Comparison of ENCODE assay signal across 9 cellular contexts in genomic region chrX:101619336-101619735, GRCh38. TPM values are rescaled to one million over a fixed set of nuclear protein-coding genes. Genes with fewer than 3 reads are reported as not detected.
DNase-seq lines count a peak whose midpoint lies in the region; ATAC-seq and TF ChIP-seq lines count a peak whose summit lies in the region.
"Had no signal": no experiment of that assay in that cellular context is flagged by ENCODE, and none has a peak within 500 bp of the region (broad histone marks: within the 10 kb centered on the region; RNA-seq: fewer than 3 reads in every experiment).

No MANE protein-coding gene starts in this region.

- intact Hi-C loops in activated CD4-positive, alpha-beta memory T cell treated with anti-CD3 and anti-CD28 coated beads for 36 hours (cut with micrococcal nuclease) = loop anchor here (5.0 kb wide), 1 partner anchor 178 kb away; no protein-coding TSS in a partner anchor

- peaks cover 48% of the 10 kb centered on the region for H3K4me1 Mint-ChIP-seq in activated CD4-positive, alpha-beta memory T cell treated with anti-CD3 and anti-CD28 coated beads for 36 hours (ENCODE audit: low read depth)
- peaks cover 36% of the 10 kb centered on the region for H3K4me1 Mint-ChIP-seq in activated CD4-positive, alpha-beta memory T cell treated with anti-CD3 and anti-CD28 coated beads, Interleukin-2, amount 10 ng/mL, durations not matched to agents 7 days and 5 days

- H3K9ac ChIP-seq in neuronal stem cell (ENCODE audit: low read depth, low read length, poor library complexity) = no peak overlapping the region

- H2AFZ ChIP-seq in neuronal stem cell (ENCODE audit: low read length) = no peak overlapping the region

- no peak overlapping the region for H4K8ac ChIP-seq in neuronal stem cell (ENCODE audit: low read depth, low read length)

- peaks cover 2% of the 10 kb centered on the region; the same call in 1 of the 2 replicates for H3K36me3 ChIP-seq in WERI-Rb-1
- no peaks in the 10 kb centered on the region for H3K36me3 ChIP-seq in brain microvascular endothelial cell (replicated peaks)
- peaks cover 4 to 9% of the 10 kb centered on the region in 2 donors for H3K36me3 ChIP-seq in neuronal stem cell (replicated peaks in 1 of 2; ENCODE audit: control insufficient read depth in 2 of 2, insufficient read depth in 2 of 2, low read length in 2 of 2)

- POLR2A ChIA-PET in activated CD4-positive, alpha-beta memory T cell treated with anti-CD3 and anti-CD28 coated beads for 36 hours (lab: Charles Lee) = no interaction called here
- POLR2A ChIA-PET in activated CD4-positive, alpha-beta memory T cell treated with anti-CD3 and anti-CD28 coated beads, Interleukin-2, amount 10 ng/mL, durations not matched to agents 7 days and 5 days (lab: Charles Lee) = no interaction called here

- H2BK120ac ChIP-seq in neuronal stem cell (ENCODE audit: low read depth, low read length) = no peak overlapping the region

- H3K14ac ChIP-seq in neuronal stem cell (ENCODE audit: low read length) = no peak overlapping the region

- no peaks in the 10 kb centered on the region for H3K9me3 ChIP-seq in WERI-Rb-1 (ENCODE audit: severe bottlenecking)
- no peaks in the 10 kb centered on the region for H3K9me3 ChIP-seq in neuronal stem cell (replicated peaks in 1 of 2; ENCODE audit: control insufficient read depth in 2 of 2, insufficient read depth in 1 of 2, low read depth in 1 of 2, low read length in 2 of 2)

- no peak overlapping the region for H3K18ac ChIP-seq in neuronal stem cell (ENCODE audit: low read length)

- peaks cover 2 to 13% of the 10 kb centered on the region in 2 donors for H3K4me1 ChIP-seq in neuronal stem cell (ENCODE audit: control insufficient read depth in 2 of 2, insufficient read depth in 1 of 2, low read depth in 1 of 2, low read length in 2 of 2)

- H3K27ac ChIP-seq in WERI-Rb-1 (no peak overlapping the region), brain microvascular endothelial cell (no peak overlapping the region), neuronal stem cell (replicated peaks; ENCODE audit: low read length) (no peak overlapping the region)
- H3K27ac ChIP-seq: epithelial cell of prostate had no signal

- H3K4me3 Mint-ChIP-seq in activated CD4-positive, alpha-beta memory T cell treated with anti-CD3 and anti-CD28 coated beads for 36 hours = no peak overlapping the region
- H3K4me3 Mint-ChIP-seq in activated CD4-positive, alpha-beta memory T cell treated with anti-CD3 and anti-CD28 coated beads, Interleukin-2, amount 10 ng/mL, durations not matched to agents 7 days and 5 days = no peak overlapping the region

- peak; percentile 10 for DNase-seq in activated CD4-positive, alpha-beta memory T cell treated with anti-CD3 and anti-CD28 coated beads for 36 hours
- DNase-seq in activated CD4-positive, alpha-beta memory T cell treated with anti-CD3 and anti-CD28 coated beads, Interleukin-2, amount 10 ng/mL, durations not matched to agents 7 days and 5 days = no peak
- DNase-seq in NCI-H146 (lab: John Stamatoyannopoulos, UW) = peak; percentile 78
- DNase-seq in WERI-Rb-1 = peak; percentile 13
- DNase-seq in renal cortical epithelial cell (ENCODE audit: low read depth) = peak; percentile 43
- DNase-seq in brain microvascular endothelial cell = no peak
- DNase-seq in neuronal stem cell (ENCODE audit: low spot score) = no peak

- H3K4ac ChIP-seq in neuronal stem cell (ENCODE audit: low read length) = no peak overlapping the region

- no peak overlapping the region for H3K4me2 ChIP-seq in neuronal stem cell (ENCODE audit: insufficient read depth, low read length, poor library complexity, severe bottlenecking)

- no peak overlapping the region for H3K4me3 ChIP-seq in WERI-Rb-1 (ENCODE audit: low read depth, low read length)
- no peak overlapping the region for H3K4me3 ChIP-seq in brain microvascular endothelial cell (ENCODE audit: low read depth, low read length)
- no peak overlapping the region for H3K4me3 ChIP-seq in neuronal stem cell (ENCODE audit: low read length in 2 of 2)

- H3K27me3 Mint-ChIP-seq in activated CD4-positive, alpha-beta memory T cell treated with anti-CD3 and anti-CD28 coated beads for 36 hours = no peaks in the 10 kb centered on the region
- no peaks in the 10 kb centered on the region for H3K27me3 Mint-ChIP-seq in activated CD4-positive, alpha-beta memory T cell treated with anti-CD3 and anti-CD28 coated beads, Interleukin-2, amount 10 ng/mL, durations not matched to agents 7 days and 5 days

- CTCF ChIA-PET in activated CD4-positive, alpha-beta memory T cell treated with anti-CD3 and anti-CD28 coated beads for 36 hours (lab: Charles Lee) = no interaction called here
- CTCF ChIA-PET in activated CD4-positive, alpha-beta memory T cell treated with anti-CD3 and anti-CD28 coated beads, Interleukin-2, amount 10 ng/mL, durations not matched to agents 7 days and 5 days (lab: Charles Lee) = no interaction called here

- H2BK15ac ChIP-seq in neuronal stem cell (ENCODE audit: low read length) = no peak overlapping the region

- peaks cover 1% of the 10 kb centered on the region for H3K79me1 ChIP-seq in neuronal stem cell (ENCODE audit: low read depth, low read length)

- ATAC-seq in HG03135 (IDR thresholded peaks at IDR 0.05; ENCODE audit: unreplicated experiment) = no peak

- no peak overlapping the region for H2BK5ac ChIP-seq in neuronal stem cell (ENCODE audit: low read length)

- no peak overlapping the region for H4K91ac ChIP-seq in neuronal stem cell (ENCODE audit: low read depth, low read length, poor library complexity)

- H3K27me3 ChIP-seq in WERI-Rb-1 (ENCODE audit: insufficient read depth, low read depth, severe bottlenecking) = peaks cover 3% of the 10 kb centered on the region
- H3K27me3 ChIP-seq in brain microvascular endothelial cell (replicated peaks) = no peaks in the 10 kb centered on the region
- no peaks in the 10 kb centered on the region for H3K27me3 ChIP-seq in neuronal stem cell (ENCODE audit: control insufficient read depth in 3 of 3, insufficient read depth in 3 of 3, low read depth in 1 of 3, low read length in 3 of 3)

- H2BK12ac ChIP-seq in neuronal stem cell (ENCODE audit: low read length) = no peak overlapping the region

- H2AK5ac ChIP-seq in neuronal stem cell (ENCODE audit: low read depth, low read length) = no peak overlapping the region

- in situ Hi-C loops in brain microvascular endothelial cell (cut with HindIII; ENCODE audit: low pct_ligation_motif_present, low sequenced_read_pairs) = no loop called here

- peak overlapping the region; percentile 30 for H3K27ac Mint-ChIP-seq in activated CD4-positive, alpha-beta memory T cell treated with anti-CD3 and anti-CD28 coated beads for 36 hours
- no peak overlapping the region for H3K27ac Mint-ChIP-seq in activated CD4-positive, alpha-beta memory T cell treated with anti-CD3 and anti-CD28 coated beads, Interleukin-2, amount 10 ng/mL, durations not matched to agents 7 days and 5 days

- H3K23ac ChIP-seq in neuronal stem cell (ENCODE audit: low read depth, low read length, poor library complexity) = no peak overlapping the region

- peaks cover 14% of the 10 kb centered on the region for H3K36me3 Mint-ChIP-seq in activated CD4-positive, alpha-beta memory T cell treated with anti-CD3 and anti-CD28 coated beads for 36 hours
- peaks cover 12% of the 10 kb centered on the region for H3K36me3 Mint-ChIP-seq in activated CD4-positive, alpha-beta memory T cell treated with anti-CD3 and anti-CD28 coated beads, Interleukin-2, amount 10 ng/mL, durations not matched to agents 7 days and 5 days (ENCODE audit: low read depth)

- H3K9me3 Mint-ChIP-seq in activated CD4-positive, alpha-beta memory T cell treated with anti-CD3 and anti-CD28 coated beads for 36 hours = no peaks in the 10 kb centered on the region
- H3K9me3 Mint-ChIP-seq in activated CD4-positive, alpha-beta memory T cell treated with anti-CD3 and anti-CD28 coated beads, Interleukin-2, amount 10 ng/mL, durations not matched to agents 7 days and 5 days = no peaks in the 10 kb centered on the region

- TF ChIP-seq CTCF in WERI-Rb-1 (IDR thresholded peaks at IDR 0.05; ENCODE audit: low read depth, low read length) (no peak), brain microvascular endothelial cell (IDR thresholded peaks at IDR 0.05; ENCODE audit: low read depth, low read length, missing control alignments) (no peak)

RNA-seq across cellular contexts. Expression of gene ARMCX6, which starts 1.5 kb away (rescaled TPM):
- total RNA-seq in activated CD4-positive, alpha-beta memory T cell treated with anti-CD3 and anti-CD28 coated beads for 36 hours = 10 to 100 TPM; 45.2 to 47.3 TPM
- 10 to 100 TPM; 41.0 to 41.2 TPM for total RNA-seq in activated CD4-positive, alpha-beta memory T cell treated with anti-CD3 and anti-CD28 coated beads, Interleukin-2, amount 10 ng/mL, durations not matched to agents 7 days and 5 days
- total RNA-seq in renal cortical epithelial cell = 23.9 and 28.7 TPM in 2 replicates
- 125 TPM for polyA plus RNA-seq in neuronal stem cell (2013, experiment 1 of 2)
- polyA plus RNA-seq in neuronal stem cell (2013, experiment 2 of 2) = 122 TPM

RNA-seq across cellular contexts. Expression of gene ARMCX3, which starts 3.6 kb away (rescaled TPM):
- total RNA-seq in activated CD4-positive, alpha-beta memory T cell treated with anti-CD3 and anti-CD28 coated beads for 36 hours = 10 to 100 TPM; 46.8 to 48.2 TPM
- total RNA-seq in activated CD4-positive, alpha-beta memory T cell treated with anti-CD3 and anti-CD28 coated beads, Interleukin-2, amount 10 ng/mL, durations not matched to agents 7 days and 5 days = 10 to 100 TPM; 31.2 to 33.2 TPM
- 66.5 and 93.5 TPM in 2 replicates for total RNA-seq in renal cortical epithelial cell
- 46.5 TPM for polyA plus RNA-seq in neuronal stem cell (2013, experiment 1 of 2)
- 48.9 TPM for polyA plus RNA-seq in neuronal stem cell (2013, experiment 2 of 2)

RNA-seq across cellular contexts. Expression of gene ARMCX2, which starts 40.3 kb away (rescaled TPM):
- 1 to 10 TPM; 8.7 to 9.7 TPM for total RNA-seq in activated CD4-positive, alpha-beta memory T cell treated with anti-CD3 and anti-CD28 coated beads for 36 hours
- 1 to 10 TPM; 2.1 to 2.5 TPM for total RNA-seq in activated CD4-positive, alpha-beta memory T cell treated with anti-CD3 and anti-CD28 coated beads, Interleukin-2, amount 10 ng/mL, durations not matched to agents 7 days and 5 days
- 32.5 and 69.4 TPM in 2 replicates for total RNA-seq in renal cortical epithelial cell
- polyA plus RNA-seq in neuronal stem cell (2013, experiment 1 of 2) = 206 TPM
- 205 TPM for polyA plus RNA-seq in neuronal stem cell (2013, experiment 2 of 2)

Comparison
In these comparisons a context has a peak if more than half of its experiments do, and no peak if none do; other contexts are left out.
1. DNase-seq: peak in activated CD4-positive, alpha-beta memory T cell treated with anti-CD3 and anti-CD28 coated beads for 36 hours (single experiment), NCI-H146 (single experiment), WERI-Rb-1 (single experiment) and renal cortical epithelial cell (single experiment); none in activated CD4-positive, alpha-beta memory T cell treated with anti-CD3 and anti-CD28 coated beads, Interleukin-2, amount 10 ng/mL, durations not matched to agents 7 days and 5 days (single experiment), brain microvascular endothelial cell (single experiment) and neuronal stem cell (single experiment).